Comparison of ENCODE assay signal across 23 cellular contexts in genomic region chr11:83000381-83000780, GRCh38.
A peak's percentile ranks its signal among the peaks of the same experiment; 100 is the strongest.
DNase-seq lines count a peak whose midpoint lies in the region; ATAC-seq and TF ChIP-seq lines count a peak whose summit lies in the region.
"Had no signal": no experiment of that assay in that cellular context is flagged by ENCODE, and none has a peak within 500 bp of the region (broad histone marks: within the 10 kb centered on the region; RNA-seq: fewer than 3 reads in every experiment).

No MANE protein-coding gene starts in this region.

- TF ChIP-seq CTCF in VCaP (conservative IDR thresholded peaks at IDR 0.05) = no peak
- TF ChIP-seq CTCF in endothelial cell (IDR thresholded peaks at IDR 0.05; ENCODE audit: unreplicated experiment) = no peak
- TF ChIP-seq CTCF in suprapubic skin (IDR thresholded peaks at IDR 0.05) = no peak
- no peak for TF ChIP-seq CTCF in GM20000 (IDR thresholded peaks at IDR 0.05; ENCODE audit: extremely low read depth, missing control alignments)

- peaks cover 20% of the 10 kb centered on the region for H3K4me1 Mint-ChIP-seq in endothelial cell (ENCODE audit: unreplicated experiment)
- peaks cover 82% of the 10 kb centered on the region for H3K4me1 Mint-ChIP-seq in stimulated activated memory B cell treated with anti-CD40 and anti-IgM and Interleukin-4, amounts not matched to agents 10 μg/mL and 1 μg/mL and 100 μg/mL, for 72 hours

- no peak overlapping the region for H3K4me3 ChIP-seq in Karpas-422 (ENCODE audit: low read length)
- H3K4me3 ChIP-seq in suprapubic skin = no peak overlapping the region
- H3K4me3 ChIP-seq: GM23338, SK-N-MC had no signal

- peak overlapping the region; percentile 27 for H3K27ac Mint-ChIP-seq in endothelial cell (ENCODE audit: unreplicated experiment)
- H3K27ac Mint-ChIP-seq in stimulated activated memory B cell treated with anti-CD40 and anti-IgM and Interleukin-4, amounts not matched to agents 10 μg/mL and 1 μg/mL and 100 μg/mL, for 72 hours = peak overlapping the region; percentile 78
- H3K27ac Mint-ChIP-seq: CD4-positive, alpha-beta T cell had no signal

- no peak overlapping the region for H3K4me3 Mint-ChIP-seq in endothelial cell (ENCODE audit: unreplicated experiment)
- no peak overlapping the region for H3K4me3 Mint-ChIP-seq in stimulated activated memory B cell treated with anti-CD40 and anti-IgM and Interleukin-4, amounts not matched to agents 10 μg/mL and 1 μg/mL and 100 μg/mL, for 72 hours
- H3K4me3 Mint-ChIP-seq: CD4-positive, alpha-beta T cell; GM23338 had no signal

- 92% methylated on average over 6 of the region's 6 CpGs for WGBS in suprapubic skin

- peaks cover 98% of the 10 kb centered on the region for H3K79me2 ChIP-seq in Karpas-422 (ENCODE audit: low read length)

- H3K4me2 ChIP-seq in Karpas-422 (ENCODE audit: low read depth, low read length, poor library complexity, severe bottlenecking) = no peak overlapping the region
- H3K4me2 ChIP-seq: GM23338 had no signal

- ATAC-seq in stimulated activated memory B cell treated with anti-CD40 and anti-IgM and Interleukin-4, amounts not matched to agents 10 μg/mL and 1 μg/mL and 100 μg/mL, for 72 hours = no peak
- ATAC-seq: GM23338 had no signal

- CTCF ChIA-PET in HEK293T (lab: Yijun Ruan, JAX) = no interaction called here

- no peak overlapping the region for H2AFZ ChIP-seq in Karpas-422 (ENCODE audit: low read length)
- H2AFZ ChIP-seq: GM23338 had no signal

- H3K9me2 ChIP-seq in Karpas-422 (replicated peaks; ENCODE audit: insufficient read depth, low read length) = no peaks in the 10 kb centered on the region

- no peak for DNase-seq in Karpas-422
- DNase-seq in endothelial cell (ENCODE audit: low spot score) = no peak
- no peak for DNase-seq in HEK293T (ENCODE audit: extremely low spot score)
- DNase-seq in suprapubic skin (ENCODE audit: low spot score in 2 of 2) = no peak
- no peak for DNase-seq in GM20000 (ENCODE audit: low spot score)
- DNase-seq: Caco-2; CD4-positive, alpha-beta T cell; DMS 273 treated with DMSO at 0.1 percent for 48 hours; DMS79 treated with DMSO at 0.1 percent for 48 hours; HCEC 1CT; Kasumi-1; NCI-H1048; NCI-H1436; NCI-H187 treated with DMSO at 0.1 percent for 48 hours; NCI-H2107; NCI-H446 treated with DMSO at 0.1 percent for 48 hours; NCI-H526 treated with DMSO at 0.1 percent for 48 hours; SHP77 had no signal

- no peaks in the 10 kb centered on the region for H3K27me3 Mint-ChIP-seq in endothelial cell (ENCODE audit: unreplicated experiment)
- no peaks in the 10 kb centered on the region for H3K27me3 Mint-ChIP-seq in stimulated activated memory B cell treated with anti-CD40 and anti-IgM and Interleukin-4, amounts not matched to agents 10 μg/mL and 1 μg/mL and 100 μg/mL, for 72 hours
- H3K27me3 Mint-ChIP-seq: CD4-positive, alpha-beta T cell; IgD-negative memory B cell had no signal

- no peaks in the 10 kb centered on the region for H3K36me3 Mint-ChIP-seq in endothelial cell (ENCODE audit: low read depth, unreplicated experiment)
- peaks cover 54% of the 10 kb centered on the region for H3K36me3 Mint-ChIP-seq in stimulated activated memory B cell treated with anti-CD40 and anti-IgM and Interleukin-4, amounts not matched to agents 10 μg/mL and 1 μg/mL and 100 μg/mL, for 72 hours

- TF ChIP-seq EP300 in suprapubic skin (IDR thresholded peaks at IDR 0.05) = no peak

- H3K36me3 ChIP-seq in Karpas-422 (ENCODE audit: insufficient read depth, low read length) (peaks cover 30% of the 10 kb centered on the region), suprapubic skin (no peaks in the 10 kb centered on the region)

- H4K20me1 ChIP-seq in Karpas-422 (ENCODE audit: insufficient read depth, low read depth, low read length) = peaks cover 8% of the 10 kb centered on the region; the same call in 1 of the 2 replicates

- H3K9me3 Mint-ChIP-seq in endothelial cell (ENCODE audit: unreplicated experiment) = no peaks in the 10 kb centered on the region
- H3K9me3 Mint-ChIP-seq in stimulated activated memory B cell treated with anti-CD40 and anti-IgM and Interleukin-4, amounts not matched to agents 10 μg/mL and 1 μg/mL and 100 μg/mL, for 72 hours = no peaks in the 10 kb centered on the region
- H3K9me3 Mint-ChIP-seq: CD4-positive, alpha-beta T cell; GM23338; IgD-negative memory B cell had no signal

- H3K4me1 ChIP-seq in Karpas-422 (ENCODE audit: low read length) = peaks cover 94% of the 10 kb centered on the region
- peaks cover 30% of the 10 kb centered on the region for H3K4me1 ChIP-seq in suprapubic skin

- POLR2A ChIA-PET in HEK293T (lab: Yijun Ruan, JAX) = no interaction called here

- no peaks in the 10 kb centered on the region for H3K27me3 ChIP-seq in Karpas-422 (ENCODE audit: low read length)
- H3K27me3 ChIP-seq in suprapubic skin = no peaks in the 10 kb centered on the region

- H3K9ac ChIP-seq in Karpas-422 (ENCODE audit: low read length) = no peak overlapping the region

- H3K9me3 ChIP-seq in Karpas-422 (ENCODE audit: low read length) (no peaks in the 10 kb centered on the region), suprapubic skin (no peaks in the 10 kb centered on the region)
- H3K9me3 ChIP-seq: Caco-2 had no signal

- peak overlapping the region; percentile 70 for H3K27ac ChIP-seq in Karpas-422 (ENCODE audit: low read length)
- H3K27ac ChIP-seq in VCaP = peak overlapping the region; percentile 95; the same call in 1 of the 2 replicates
- no peak overlapping the region for H3K27ac ChIP-seq in suprapubic skin
- H3K27ac ChIP-seq: SK-N-MC had no signal

- no peak for TF ChIP-seq POLR2A in suprapubic skin (IDR thresholded peaks at IDR 0.05)

TF ChIP-seq in HEK293T, 16 proteins besides CTCF, POLR2A, EP300 and RAD21:
- TF ChIP-seq NFRKB (IDR thresholded peaks at IDR 0.05) = no peak
- no peak for TF ChIP-seq L3MBTL2 (conservative IDR thresholded peaks at IDR 0.05)
- no peak for TF ChIP-seq SP1 (IDR thresholded peaks at IDR 0.05)
- TF ChIP-seq HDGF (IDR thresholded peaks at IDR 0.05; ENCODE audit: borderline replicate concordance) = no peak
- no peak for TF ChIP-seq SUZ12 (IDR thresholded peaks at IDR 0.05)
- TF ChIP-seq FOXK2 (IDR thresholded peaks at IDR 0.05) = no peak
- no peak for TF ChIP-seq LEF1 (IDR thresholded peaks at IDR 0.05; ENCODE audit: borderline replicate concordance)
- TF ChIP-seq ZNF384 (IDR thresholded peaks at IDR 0.05) = no peak
- no peak for TF ChIP-seq BHLHE40 (IDR thresholded peaks at IDR 0.05; ENCODE audit: borderline replicate concordance)
- TF ChIP-seq FOXM1 (IDR thresholded peaks at IDR 0.05; ENCODE audit: borderline replicate concordance) = no peak
- TF ChIP-seq TARDBP (IDR thresholded peaks at IDR 0.05) = no peak
